6 cellular contexts compared by ENCODE assay signal in the genomic region with DNA sequence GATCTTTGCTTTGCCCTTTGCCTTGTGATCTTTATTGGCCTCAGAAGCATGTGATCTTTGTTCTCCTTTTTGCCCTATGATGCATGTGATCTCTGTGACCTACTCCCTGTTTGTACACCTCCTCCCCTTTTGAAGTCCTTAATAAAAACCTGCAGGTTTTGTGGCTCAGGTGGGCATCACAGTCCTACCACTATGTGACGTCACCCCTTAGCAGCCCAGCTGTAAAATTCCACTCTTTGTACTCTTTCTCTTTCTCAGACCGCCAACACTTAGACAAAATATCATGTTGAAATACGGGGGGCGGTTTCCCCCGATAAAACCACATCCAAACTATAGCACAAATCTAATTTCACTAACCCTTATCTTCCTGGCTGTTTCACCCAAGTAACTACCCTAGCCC.
"Had no signal": no experiment of that assay in that cellular context is flagged by ENCODE, and none has a peak within 500 bp of the region (broad histone marks: within the 10 kb centered on the region; RNA-seq: fewer than 3 reads in every experiment).

No MANE protein-coding gene starts in this region.

- H3K27ac ChIP-seq: HL-60, KMS-11 had no signal

- FAIRE-seq: HTR-8/SVneo had no signal

- H3K4me2 ChIP-seq: KMS-11 had no signal

- DNase-seq: IMR-90, KBM-7, KG1 had no signal

- H3K9ac ChIP-seq: KMS-11 had no signal
